ENCODE assay signal across 1 cellular context in the genomic region with DNA sequence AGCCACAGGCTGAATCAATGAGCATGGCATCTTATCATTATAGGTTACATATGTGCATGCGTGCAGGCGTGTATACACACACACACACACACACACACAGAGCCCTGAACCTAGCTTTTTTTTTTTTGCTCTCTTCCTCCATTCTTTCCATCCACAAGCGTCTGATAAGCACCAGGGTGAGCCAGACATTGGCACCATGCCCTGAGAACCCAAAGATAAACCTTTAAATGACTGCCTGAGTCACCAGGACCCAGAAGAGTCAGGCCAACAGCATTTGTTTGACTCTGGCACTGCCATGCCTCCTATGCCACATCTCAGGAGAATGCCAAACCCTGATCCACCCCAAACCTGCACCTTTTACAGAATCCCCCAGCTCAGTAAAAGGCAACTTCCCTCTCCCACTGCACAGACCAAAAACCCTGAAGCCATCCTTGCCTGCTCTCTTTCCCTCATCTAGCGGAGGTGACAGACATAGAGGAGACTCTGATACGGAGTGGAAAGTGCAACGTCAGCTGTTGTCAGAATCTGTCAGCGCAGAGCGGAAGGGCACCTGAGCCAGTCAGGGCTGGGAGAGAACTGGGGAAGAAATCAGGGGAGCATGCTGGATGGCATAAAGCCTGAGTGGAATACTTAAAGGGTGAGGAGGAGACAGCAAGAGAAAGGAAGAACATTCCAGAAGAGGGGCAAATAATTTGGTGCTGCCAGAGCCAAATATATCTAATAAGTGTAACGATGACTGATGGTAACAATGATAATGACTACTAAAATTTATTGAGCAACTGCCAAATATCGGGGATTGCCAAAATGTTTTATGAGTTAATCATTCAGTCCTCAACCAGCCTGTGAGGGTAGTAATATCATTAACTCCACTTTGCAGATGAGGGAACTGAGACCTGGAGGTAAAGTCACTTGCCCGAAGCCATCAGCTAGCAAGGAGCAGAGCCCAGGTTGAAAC.
TF ChIP-seq lines count a peak whose summit lies in the region.

No MANE protein-coding gene starts in this region.

TF ChIP-seq in GM23338, 12 proteins besides CTCF, POLR2A, EP300 and RAD21 (continued from another document):
- TF ChIP-seq, protein P1, sequence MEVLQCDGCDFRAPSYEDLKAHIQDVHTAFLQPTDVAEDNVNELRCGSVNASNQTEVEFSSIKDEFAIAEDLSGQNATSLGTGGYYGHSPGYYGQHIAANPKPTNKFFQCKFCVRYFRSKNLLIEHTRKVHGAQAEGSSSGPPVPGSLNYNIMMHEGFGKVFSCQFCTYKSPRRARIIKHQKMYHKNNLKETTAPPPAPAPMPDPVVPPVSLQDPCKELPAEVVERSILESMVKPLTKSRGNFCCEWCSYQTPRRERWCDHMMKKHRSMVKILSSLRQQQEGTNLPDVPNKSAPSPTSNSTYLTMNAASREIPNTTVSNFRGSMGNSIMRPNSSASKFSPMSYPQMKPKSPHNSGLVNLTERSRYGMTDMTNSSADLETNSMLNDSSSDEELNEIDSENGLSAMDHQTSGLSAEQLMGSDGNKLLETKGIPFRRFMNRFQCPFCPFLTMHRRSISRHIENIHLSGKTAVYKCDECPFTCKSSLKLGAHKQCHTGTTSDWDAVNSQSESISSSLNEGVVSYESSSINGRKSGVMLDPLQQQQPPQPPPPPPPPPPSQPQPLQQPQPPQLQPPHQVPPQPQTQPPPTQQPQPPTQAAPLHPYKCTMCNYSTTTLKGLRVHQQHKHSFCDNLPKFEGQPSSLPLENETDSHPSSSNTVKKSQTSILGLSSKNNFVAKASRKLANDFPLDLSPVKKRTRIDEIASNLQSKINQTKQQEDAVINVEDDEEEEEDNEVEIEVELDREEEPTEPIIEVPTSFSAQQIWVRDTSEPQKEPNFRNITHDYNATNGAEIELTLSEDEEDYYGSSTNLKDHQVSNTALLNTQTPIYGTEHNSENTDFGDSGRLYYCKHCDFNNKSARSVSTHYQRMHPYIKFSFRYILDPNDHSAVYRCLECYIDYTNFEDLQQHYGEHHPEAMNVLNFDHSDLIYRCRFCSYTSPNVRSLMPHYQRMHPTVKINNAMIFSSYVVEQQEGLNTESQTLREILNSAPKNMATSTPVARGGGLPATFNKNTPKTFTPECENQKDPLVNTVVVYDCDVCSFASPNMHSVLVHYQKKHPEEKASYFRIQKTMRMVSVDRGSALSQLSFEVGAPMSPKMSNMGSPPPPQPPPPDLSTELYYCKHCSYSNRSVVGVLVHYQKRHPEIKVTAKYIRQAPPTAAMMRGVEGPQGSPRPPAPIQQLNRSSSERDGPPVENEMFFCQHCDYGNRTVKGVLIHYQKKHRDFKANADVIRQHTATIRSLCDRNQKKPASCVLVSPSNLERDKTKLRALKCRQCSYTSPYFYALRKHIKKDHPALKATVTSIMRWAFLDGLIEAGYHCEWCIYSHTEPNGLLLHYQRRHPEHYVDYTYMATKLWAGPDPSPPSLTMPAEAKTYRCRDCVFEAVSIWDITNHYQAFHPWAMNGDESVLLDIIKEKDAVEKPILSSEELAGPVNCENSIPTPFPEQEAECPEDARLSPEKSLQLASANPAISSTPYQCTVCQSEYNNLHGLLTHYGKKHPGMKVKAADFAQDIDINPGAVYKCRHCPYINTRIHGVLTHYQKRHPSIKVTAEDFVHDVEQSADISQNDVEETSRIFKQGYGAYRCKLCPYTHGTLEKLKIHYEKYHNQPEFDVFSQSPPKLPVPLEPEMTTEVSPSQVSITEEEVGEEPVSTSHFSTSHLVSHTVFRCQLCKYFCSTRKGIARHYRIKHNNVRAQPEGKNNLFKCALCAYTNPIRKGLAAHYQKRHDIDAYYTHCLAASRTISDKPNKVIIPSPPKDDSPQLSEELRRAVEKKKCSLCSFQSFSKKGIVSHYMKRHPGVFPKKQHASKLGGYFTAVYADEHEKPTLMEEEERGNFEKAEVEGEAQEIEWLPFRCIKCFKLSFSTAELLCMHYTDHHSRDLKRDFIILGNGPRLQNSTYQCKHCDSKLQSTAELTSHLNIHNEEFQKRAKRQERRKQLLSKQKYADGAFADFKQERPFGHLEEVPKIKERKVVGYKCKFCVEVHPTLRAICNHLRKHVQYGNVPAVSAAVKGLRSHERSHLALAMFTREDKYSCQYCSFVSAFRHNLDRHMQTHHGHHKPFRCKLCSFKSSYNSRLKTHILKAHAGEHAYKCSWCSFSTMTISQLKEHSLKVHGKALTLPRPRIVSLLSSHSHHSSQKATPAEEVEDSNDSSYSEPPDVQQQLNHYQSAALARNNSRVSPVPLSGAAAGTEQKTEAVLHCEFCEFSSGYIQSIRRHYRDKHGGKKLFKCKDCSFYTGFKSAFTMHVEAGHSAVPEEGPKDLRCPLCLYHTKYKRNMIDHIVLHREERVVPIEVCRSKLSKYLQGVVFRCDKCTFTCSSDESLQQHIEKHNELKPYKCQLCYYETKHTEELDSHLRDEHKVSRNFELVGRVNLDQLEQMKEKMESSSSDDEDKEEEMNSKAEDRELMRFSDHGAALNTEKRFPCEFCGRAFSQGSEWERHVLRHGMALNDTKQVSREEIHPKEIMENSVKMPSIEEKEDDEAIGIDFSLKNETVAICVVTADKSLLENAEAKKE (CRISPR knock-in tag; IDR thresholded peaks at IDR 0.05), result no peak
- TF ChIP-seq EZH2phosphoT487 (IDR thresholded peaks at IDR 0.05; ENCODE audit: unreplicated experiment), result no peak
- TF ChIP-seq, protein P2, sequence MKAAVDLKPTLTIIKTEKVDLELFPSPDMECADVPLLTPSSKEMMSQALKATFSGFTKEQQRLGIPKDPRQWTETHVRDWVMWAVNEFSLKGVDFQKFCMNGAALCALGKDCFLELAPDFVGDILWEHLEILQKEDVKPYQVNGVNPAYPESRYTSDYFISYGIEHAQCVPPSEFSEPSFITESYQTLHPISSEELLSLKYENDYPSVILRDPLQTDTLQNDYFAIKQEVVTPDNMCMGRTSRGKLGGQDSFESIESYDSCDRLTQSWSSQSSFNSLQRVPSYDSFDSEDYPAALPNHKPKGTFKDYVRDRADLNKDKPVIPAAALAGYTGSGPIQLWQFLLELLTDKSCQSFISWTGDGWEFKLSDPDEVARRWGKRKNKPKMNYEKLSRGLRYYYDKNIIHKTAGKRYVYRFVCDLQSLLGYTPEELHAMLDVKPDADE (IDR thresholded peaks at IDR 0.05), result no peak
- no peak for TF ChIP-seq JUNB (IDR thresholded peaks at IDR 0.05; ENCODE audit: unreplicated experiment)
- no peak for TF ChIP-seq CREB1 (CRISPR knock-in tag; IDR thresholded peaks at IDR 0.05; ENCODE audit: low read depth)
- no peak for TF ChIP-seq POLR2AphosphoS5 (IDR thresholded peaks at IDR 0.05; ENCODE audit: low read depth)
- no peak for TF ChIP-seq STAT1 (IDR thresholded peaks at IDR 0.05; ENCODE audit: unreplicated experiment)
- TF ChIP-seq ZNF114 (CRISPR knock-in tag; IDR thresholded peaks at IDR 0.05), result no peak
- TF ChIP-seq NANOG (IDR thresholded peaks at IDR 0.05; ENCODE audit: borderline replicate concordance), result no peak
- TF ChIP-seq, protein P3, sequence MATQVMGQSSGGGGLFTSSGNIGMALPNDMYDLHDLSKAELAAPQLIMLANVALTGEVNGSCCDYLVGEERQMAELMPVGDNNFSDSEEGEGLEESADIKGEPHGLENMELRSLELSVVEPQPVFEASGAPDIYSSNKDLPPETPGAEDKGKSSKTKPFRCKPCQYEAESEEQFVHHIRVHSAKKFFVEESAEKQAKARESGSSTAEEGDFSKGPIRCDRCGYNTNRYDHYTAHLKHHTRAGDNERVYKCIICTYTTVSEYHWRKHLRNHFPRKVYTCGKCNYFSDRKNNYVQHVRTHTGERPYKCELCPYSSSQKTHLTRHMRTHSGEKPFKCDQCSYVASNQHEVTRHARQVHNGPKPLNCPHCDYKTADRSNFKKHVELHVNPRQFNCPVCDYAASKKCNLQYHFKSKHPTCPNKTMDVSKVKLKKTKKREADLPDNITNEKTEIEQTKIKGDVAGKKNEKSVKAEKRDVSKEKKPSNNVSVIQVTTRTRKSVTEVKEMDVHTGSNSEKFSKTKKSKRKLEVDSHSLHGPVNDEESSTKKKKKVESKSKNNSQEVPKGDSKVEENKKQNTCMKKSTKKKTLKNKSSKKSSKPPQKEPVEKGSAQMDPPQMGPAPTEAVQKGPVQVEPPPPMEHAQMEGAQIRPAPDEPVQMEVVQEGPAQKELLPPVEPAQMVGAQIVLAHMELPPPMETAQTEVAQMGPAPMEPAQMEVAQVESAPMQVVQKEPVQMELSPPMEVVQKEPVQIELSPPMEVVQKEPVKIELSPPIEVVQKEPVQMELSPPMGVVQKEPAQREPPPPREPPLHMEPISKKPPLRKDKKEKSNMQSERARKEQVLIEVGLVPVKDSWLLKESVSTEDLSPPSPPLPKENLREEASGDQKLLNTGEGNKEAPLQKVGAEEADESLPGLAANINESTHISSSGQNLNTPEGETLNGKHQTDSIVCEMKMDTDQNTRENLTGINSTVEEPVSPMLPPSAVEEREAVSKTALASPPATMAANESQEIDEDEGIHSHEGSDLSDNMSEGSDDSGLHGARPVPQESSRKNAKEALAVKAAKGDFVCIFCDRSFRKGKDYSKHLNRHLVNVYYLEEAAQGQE (IDR thresholded peaks at IDR 0.05; ENCODE audit: unreplicated experiment), result no peak
- TF ChIP-seq EZH2 (IDR thresholded peaks at IDR 0.05; ENCODE audit: low read depth, unreplicated experiment), result no peak
TF ChIP-seq in GM23338: peak in this region for 0.
